ENCODE assay signal across 24 cellular contexts in genomic region chr6:110650755-110651154, GRCh38.
"Had no signal": no experiment of that assay in that cellular context is flagged by ENCODE, and none has a peak within 500 bp of the region (broad histone marks: within the 10 kb centered on the region; RNA-seq: fewer than 3 reads in every experiment).

No MANE protein-coding gene starts in this region.

- ATAC-seq: activated T-cell treated with anti-CD3 and anti-CD28 coated beads, Interleukin-2, amount 50 U/mL, for 72 hours; gastroesophageal sphincter; naive thymus-derived CD8-positive, alpha-beta T cell; stimulated activated naive CD8-positive, alpha-beta T cell treated with anti-CD3 and anti-CD28 coated beads, Interleukin-15, Interleukin-2, amounts not matched to agents 100 U/mL and 50 U/mL, for 24 hours had no signal

- H3K9ac ChIP-seq: neural progenitor cell had no signal

- DNase-seq: activated CD4-positive, alpha-beta memory T cell treated with anti-CD3 and anti-CD28 coated beads for 36 hours; activated CD4-positive, alpha-beta T cell treated with anti-CD3 and anti-CD28 coated beads for 48 hours; activated effector memory CD4-positive, alpha-beta T cell treated with anti-CD3 and anti-CD28 coated beads, Interleukin-2, amount 50 U/mL, for 16 hours; activated naive CD4-positive, alpha-beta T cell treated with anti-CD3 and anti-CD28 coated beads, Interleukin-2, amount 10 ng/mL, durations not matched to agents 7 days and 5 days; activated T-cell treated with anti-CD3 and anti-CD28 coated beads, Interleukin-2, amount 50 U/mL, for 72 hours; aorta; brain microvascular endothelial cell; head of caudate nucleus; hypothalamus; left ventricle myocardium superior; mammary epithelial cell; naive thymus-derived CD8-positive, alpha-beta T cell; retina; spleen; stimulated activated CD4-positive, alpha-beta T cell treated with anti-CD3 and anti-CD28 coated beads, Interleukin-4, amount 100 ng/mL, for 1 hour; stimulated activated naive CD8-positive, alpha-beta T cell treated with anti-CD3 and anti-CD28 coated beads, Interleukin-15, Interleukin-2, amounts not matched to agents 100 U/mL and 50 U/mL, for 24 hours; T1000; tibial artery had no signal

- H3K4me3 Mint-ChIP-seq: activated CD4-positive, alpha-beta memory T cell treated with anti-CD3 and anti-CD28 coated beads for 36 hours; activated naive CD4-positive, alpha-beta T cell treated with anti-CD3 and anti-CD28 coated beads, Interleukin-2, amount 10 ng/mL, durations not matched to agents 7 days and 5 days; activated T-cell treated with anti-CD3 and anti-CD28 coated beads, Interleukin-2, amount 50 U/mL, for 72 hours; central memory CD8-positive, alpha-beta T cell; mesothelial cell of epicardium; naive thymus-derived CD8-positive, alpha-beta T cell; neural progenitor cell; T-helper 1 cell treated with Interleukin-12 subunit alpha and Interleukin-12 subunit beta and Interleukin-4 antibody, amounts not matched to agents 30 μg/mL and 1 μg/mL, for 36 hours had no signal

- H3K4me3 ChIP-seq: gastroesophageal sphincter, neural progenitor cell, spleen, tibial artery had no signal

- H3K36me3 ChIP-seq: brain microvascular endothelial cell had no signal

- H3K4me1 ChIP-seq: gastroesophageal sphincter, neural progenitor cell, spleen had no signal

- H3K27ac Mint-ChIP-seq: activated CD4-positive, alpha-beta memory T cell treated with anti-CD3 and anti-CD28 coated beads for 36 hours; activated naive CD4-positive, alpha-beta T cell treated with anti-CD3 and anti-CD28 coated beads, Interleukin-2, amount 10 ng/mL, durations not matched to agents 7 days and 5 days; activated T-cell treated with anti-CD3 and anti-CD28 coated beads, Interleukin-2, amount 50 U/mL, for 72 hours; mesothelial cell of epicardium; neural progenitor cell; T-helper 1 cell treated with Interleukin-12 subunit alpha and Interleukin-12 subunit beta and Interleukin-4 antibody, amounts not matched to agents 30 μg/mL and 1 μg/mL, for 36 hours had no signal

- H3K4me1 Mint-ChIP-seq: activated naive CD4-positive, alpha-beta T cell treated with anti-CD3 and anti-CD28 coated beads, Interleukin-2, amount 10 ng/mL, durations not matched to agents 7 days and 5 days; central memory CD8-positive, alpha-beta T cell; mesothelial cell of epicardium had no signal

- H3K9me3 ChIP-seq: gastroesophageal sphincter, tibial artery had no signal

- H3K27me3 ChIP-seq: brain microvascular endothelial cell, gastroesophageal sphincter, neural progenitor cell, spleen, tibial artery had no signal

- H3K27me3 Mint-ChIP-seq: activated CD4-positive, alpha-beta memory T cell treated with anti-CD3 and anti-CD28 coated beads for 36 hours; activated naive CD4-positive, alpha-beta T cell treated with anti-CD3 and anti-CD28 coated beads, Interleukin-2, amount 10 ng/mL, durations not matched to agents 7 days and 5 days; central memory CD8-positive, alpha-beta T cell; naive thymus-derived CD8-positive, alpha-beta T cell had no signal

- H3K27ac ChIP-seq: brain microvascular endothelial cell, epithelial cell of prostate, gastroesophageal sphincter, neural progenitor cell, spleen had no signal

- H3K9me3 Mint-ChIP-seq: activated naive CD4-positive, alpha-beta T cell treated with anti-CD3 and anti-CD28 coated beads, Interleukin-2, amount 10 ng/mL, durations not matched to agents 7 days and 5 days; activated T-cell treated with anti-CD3 and anti-CD28 coated beads, Interleukin-2, amount 50 U/mL, for 72 hours; central memory CD8-positive, alpha-beta T cell; mesothelial cell of epicardium; naive thymus-derived CD8-positive, alpha-beta T cell; T-helper 1 cell treated with Interleukin-12 subunit alpha and Interleukin-12 subunit beta and Interleukin-4 antibody, amounts not matched to agents 30 μg/mL and 1 μg/mL, for 36 hours had no signal
